Comparison of ENCODE assay signal across 26 cellular contexts in genomic region chr14:68623307-68623706, GRCh38.
DNase-seq lines count a peak whose midpoint lies in the region; ATAC-seq and TF ChIP-seq lines count a peak whose summit lies in the region.
"Had no signal": no experiment of that assay in that cellular context is flagged by ENCODE, and none has a peak within 500 bp of the region (broad histone marks: within the 10 kb centered on the region; RNA-seq: fewer than 3 reads in every experiment).

No MANE protein-coding gene starts in this region.

- H3K4me3 ChIP-seq in Loucy (ENCODE audit: low read length, poor library complexity, severe bottlenecking) (no peak overlapping the region), OCI-LY7 (ENCODE audit: low read depth, low read length, poor library complexity, severe bottlenecking) (no peak overlapping the region), mesenchymal stem cell (ENCODE audit: insufficient read depth in 1 of 2, low read depth in 1 of 2, low read length in 2 of 2) (no peak overlapping the region), upper lobe of right lung (no peak overlapping the region)
- no peak overlapping the region for H3K4me3 ChIP-seq in naive thymus-derived CD4-positive, alpha-beta T cell (ENCODE audit: low read length)
- H3K4me3 ChIP-seq: esophagus squamous epithelium, psoas muscle, transverse colon had no signal

- 100% methylated on average over 3 of the region's 3 CpGs for WGBS in mesenchymal stem cell

- no peak overlapping the region for H3K27ac Mint-ChIP-seq in naive thymus-derived CD4-positive, alpha-beta T cell
- H3K27ac Mint-ChIP-seq: activated B cell treated with CpG ODN at 0.5 μM for 24 hours; activated CD4-positive, alpha-beta T cell treated with anti-CD3 and anti-CD28 coated beads, Interleukin-2, amount 10 ng/mL, durations not matched to agents 7 days and 5 days; dendritic cell treated with granulocyte-macrophage colony-stimulating factor and Interleukin-4, amounts not matched to agents 40 ng/mL and 50 ng/mL, for 4 days had no signal

- BruUV-seq in OCI-LY7 (replicated peaks; lab: Mats Ljungman, UMichigan): no TSS peak

- no peaks in the 10 kb centered on the region for H3F3A ChIP-seq in Loucy (ENCODE audit: low read depth)

- peaks cover 0 to 22% (median 5%) of the 10 kb centered on the region in 5 donors for H3K36me3 Mint-ChIP-seq in naive thymus-derived CD4-positive, alpha-beta T cell

- H3K9me3 Mint-ChIP-seq in naive thymus-derived CD4-positive, alpha-beta T cell: peaks cover 0 to 24% (median 6%) of the 10 kb centered on the region in 11 donors

- H3K14ac ChIP-seq in mesenchymal stem cell (ENCODE audit: low read length in 2 of 2): no peak overlapping the region

- no peak overlapping the region for H3K27ac ChIP-seq in OCI-LY7 (ENCODE audit: low read depth, low read length, poor library complexity, severe bottlenecking)
- no peak overlapping the region for H3K27ac ChIP-seq in mesenchymal stem cell (ENCODE audit: low read length, poor library complexity, severe bottlenecking)
- H3K27ac ChIP-seq in upper lobe of right lung: no peak overlapping the region
- H3K27ac ChIP-seq in naive thymus-derived CD4-positive, alpha-beta T cell (ENCODE audit: low read depth, low read length): no peak overlapping the region
- H3K27ac ChIP-seq: esophagus squamous epithelium, foreskin keratinocyte, psoas muscle, transverse colon had no signal

- peaks cover 15% of the 10 kb centered on the region for H3K4me1 ChIP-seq in Loucy (ENCODE audit: insufficient read depth, low read length, poor library complexity, severe bottlenecking)
- peaks cover 16% of the 10 kb centered on the region for H3K4me1 ChIP-seq in OCI-LY7 (ENCODE audit: insufficient read depth, low read length, poor library complexity, severe bottlenecking)
- H3K4me1 ChIP-seq in mesenchymal stem cell (ENCODE audit: control insufficient read depth, insufficient read depth, low read depth, low read length): peaks cover 5% of the 10 kb centered on the region
- H3K4me1 ChIP-seq in upper lobe of right lung: no peaks in the 10 kb centered on the region
- peaks cover 3 to 8% of the 10 kb centered on the region in 2 donors for H3K4me1 ChIP-seq in naive thymus-derived CD4-positive, alpha-beta T cell (ENCODE audit: control insufficient read depth in 2 of 2, insufficient read depth in 2 of 2, low read length in 2 of 2)

- H3K9ac ChIP-seq in Loucy (ENCODE audit: low read depth, low read length, poor library complexity, severe bottlenecking) (no peak overlapping the region), mesenchymal stem cell (ENCODE audit: low read length) (no peak overlapping the region)

- H3K23ac ChIP-seq in mesenchymal stem cell (ENCODE audit: low read length in 2 of 2): no peak overlapping the region

- no peaks in the 10 kb centered on the region for H3K27me3 ChIP-seq in Loucy (ENCODE audit: insufficient read depth, low read length, poor library complexity, severe bottlenecking)
- no peaks in the 10 kb centered on the region for H3K27me3 ChIP-seq in mesenchymal stem cell (ENCODE audit: control insufficient read depth in 1 of 2, insufficient read depth in 1 of 2, low read length in 2 of 2)
- no peaks in the 10 kb centered on the region for H3K27me3 ChIP-seq in upper lobe of right lung
- no peaks in the 10 kb centered on the region for H3K27me3 ChIP-seq in naive thymus-derived CD4-positive, alpha-beta T cell (ENCODE audit: control insufficient read depth in 2 of 2, insufficient read depth in 2 of 2, low read length in 2 of 2)
- H3K27me3 ChIP-seq: esophagus squamous epithelium, foreskin keratinocyte, transverse colon had no signal

- H4K8ac ChIP-seq in mesenchymal stem cell (ENCODE audit: low read length): no peak overlapping the region

- no peaks in the 10 kb centered on the region for H3K36me3 ChIP-seq in Loucy (ENCODE audit: insufficient read depth, low read length)
- no peaks in the 10 kb centered on the region for H3K36me3 ChIP-seq in OCI-LY7 (ENCODE audit: insufficient read depth, low read length)
- no peaks in the 10 kb centered on the region for H3K36me3 ChIP-seq in mesenchymal stem cell (ENCODE audit: control insufficient read depth in 1 of 2, insufficient read depth in 2 of 2, low read depth in 1 of 2, low read length in 2 of 2)
- no peaks in the 10 kb centered on the region for H3K36me3 ChIP-seq in upper lobe of right lung
- H3K36me3 ChIP-seq in naive thymus-derived CD4-positive, alpha-beta T cell (ENCODE audit: control insufficient read depth in 2 of 3, insufficient read depth in 3 of 3, low read length in 3 of 3): no peaks in the 10 kb centered on the region
- H3K36me3 ChIP-seq: esophagus squamous epithelium, transverse colon had no signal

- no peak overlapping the region for H3K4me3 Mint-ChIP-seq in naive thymus-derived CD4-positive, alpha-beta T cell
- H3K4me3 Mint-ChIP-seq: activated B cell treated with CpG ODN at 0.5 μM for 24 hours; activated CD4-positive, alpha-beta T cell treated with anti-CD3 and anti-CD28 coated beads, Interleukin-2, amount 10 ng/mL, durations not matched to agents 7 days and 5 days; dendritic cell treated with granulocyte-macrophage colony-stimulating factor and Interleukin-4, amounts not matched to agents 40 ng/mL and 50 ng/mL, for 4 days had no signal

- H2AFZ ChIP-seq in Loucy (ENCODE audit: low read length) (no peak overlapping the region), OCI-LY7 (ENCODE audit: low read length) (no peak overlapping the region), mesenchymal stem cell (ENCODE audit: low read depth, low read length) (no peak overlapping the region)

- peaks cover 0 to 11% (median 0%) of the 10 kb centered on the region in 5 donors for H3K27me3 Mint-ChIP-seq in naive thymus-derived CD4-positive, alpha-beta T cell
- H3K27me3 Mint-ChIP-seq: activated B cell treated with CpG ODN at 0.5 μM for 24 hours had no signal

- H2BK120ac ChIP-seq in mesenchymal stem cell (ENCODE audit: low read depth, low read length): no peak overlapping the region

- H3K4me2 ChIP-seq in Loucy (ENCODE audit: low read depth, low read length, poor library complexity, severe bottlenecking) (peak overlapping the region; percentile 21), OCI-LY7 (ENCODE audit: low read length) (peak overlapping the region; percentile 61), mesenchymal stem cell (ENCODE audit: low read length, poor library complexity, severe bottlenecking) (no peak overlapping the region)

- CTCF ChIA-PET in OCI-LY7 (lab: Charles Lee; ENCODE audit: unreplicated experiment): no interaction called here
- CTCF ChIA-PET in naive thymus-derived CD4-positive, alpha-beta T cell (lab: Charles Lee): no interaction called here

- no peak for TF ChIP-seq CTCF in Loucy (conservative IDR thresholded peaks at IDR 0.05; ENCODE audit: low read length)
- no peak for TF ChIP-seq CTCF in OCI-LY7 (conservative IDR thresholded peaks at IDR 0.05; ENCODE audit: low read length)
- TF ChIP-seq CTCF in upper lobe of right lung (IDR thresholded peaks at IDR 0.05): no peak

- H4K91ac ChIP-seq in mesenchymal stem cell (ENCODE audit: low read length): peak overlapping the region; percentile 86

- H2BK5ac ChIP-seq in mesenchymal stem cell (ENCODE audit: low read depth, low read length, poor library complexity, severe bottlenecking): no peak overlapping the region

- H3K4ac ChIP-seq in mesenchymal stem cell (ENCODE audit: low read depth in 1 of 2, low read length in 2 of 2): no peak overlapping the region

- peaks cover 10 to 22% (median 14%) of the 10 kb centered on the region in 7 donors for H3K4me1 Mint-ChIP-seq in naive thymus-derived CD4-positive, alpha-beta T cell

- H2BK12ac ChIP-seq in mesenchymal stem cell (ENCODE audit: low read length in 2 of 2): peak overlapping the region; percentile 45 to 93

- DNase-seq in OCI-LY7 (ENCODE audit: low spot score): no peak
- DNase-seq in mesenchymal stem cell: no peak
- DNase-seq in upper lobe of right lung: peak; percentile 17
- no peak for DNase-seq in Ammon's horn (ENCODE audit: low spot score)
- no peak for DNase-seq in superior temporal gyrus (ENCODE audit: extremely low spot score)
- DNase-seq in HUDEP-2 (lab: John Stamatoyannopoulos, UW; ENCODE audit: unreplicated experiment in 76 of 76): no peak
- DNase-seq in naive thymus-derived CD4-positive, alpha-beta T cell: no peak
- DNase-seq: activated B cell treated with CpG ODN at 0.5 μM for 24 hours; activated CD4-positive, alpha-beta T cell treated with anti-CD3 and anti-CD28 coated beads, Interleukin-2, amount 10 ng/mL, durations not matched to agents 7 days and 5 days; activated gamma-delta T cell; activated T-cell treated with anti-CD3 and anti-CD28 coated beads, Interleukin-2, amount 50 U/mL, for 1 hour; C1 segment of cervical spinal cord; esophagus squamous epithelium; foreskin keratinocyte; islet precursor cell; NCI-H2029 treated with DMSO at 0.1 percent for 48 hours; NCI-H226; NCI-H748 treated with DMSO at 0.1 percent for 48 hours; psoas muscle; stimulated activated CD4-positive, alpha-beta T cell treated with anti-CD3 and anti-CD28 coated beads, Interleukin-12 subunit alpha, Interleukin-12 subunit beta, amount 100 ng/mL, for 4 hours; stimulated activated CD4-positive, alpha-beta T cell treated with anti-CD3 and anti-CD28 coated beads, Interleukin-2, amount 100 ng/mL, for 48 hours; T1000; transverse colon had no signal

- intact Hi-C loops in OCI-LY7 (cut with micrococcal nuclease; ENCODE audit: unreplicated experiment): no loop called here
- intact Hi-C loops in upper lobe of right lung (cut with DNase I): no loop called here
- intact Hi-C loops in naive thymus-derived CD4-positive, alpha-beta T cell (cut with micrococcal nuclease): loop anchor here in 1 of 2 donors (10.0 kb wide), 1 partner anchor 61 kb away; no protein-coding TSS in a partner anchor

- no peak overlapping the region for H2BK15ac ChIP-seq in mesenchymal stem cell (ENCODE audit: low read depth, poor library complexity, severe bottlenecking)

- H3K18ac ChIP-seq in mesenchymal stem cell (ENCODE audit: low read depth in 1 of 2, low read length in 2 of 2): peak overlapping the region; percentile 21 to 73

- H2AK5ac ChIP-seq in mesenchymal stem cell (ENCODE audit: low read length, severe bottlenecking): no peak overlapping the region

- H3K79me2 ChIP-seq in Loucy (ENCODE audit: insufficient read depth, low read length) (no peaks in the 10 kb centered on the region), OCI-LY7 (ENCODE audit: insufficient read depth, low read depth, low read length) (no peaks in the 10 kb centered on the region)

- H3K79me1 ChIP-seq in mesenchymal stem cell (replicated peaks; ENCODE audit: low read length, poor library complexity, severe bottlenecking): no peaks in the 10 kb centered on the region

- H4K20me1 ChIP-seq in Loucy (ENCODE audit: insufficient read depth, low read length, poor library complexity, severe bottlenecking): no peaks in the 10 kb centered on the region
- H4K20me1 ChIP-seq in OCI-LY7 (ENCODE audit: insufficient read depth, low read length): no peaks in the 10 kb centered on the region

- H3K9me2 ChIP-seq in Loucy (replicated peaks; ENCODE audit: low read depth, low read length) (no peaks in the 10 kb centered on the region), OCI-LY7 (ENCODE audit: insufficient read depth, low read length) (no peaks in the 10 kb centered on the region)

- ATAC-seq in upper lobe of right lung: no peak
- no peak for ATAC-seq in naive thymus-derived CD4-positive, alpha-beta T cell
- ATAC-seq: foreskin keratinocyte, psoas muscle, sciatic nerve had no signal

- POLR2A ChIA-PET in OCI-LY7 (lab: Charles Lee): interaction anchor here (0.5 kb wide), 1 partner anchor 196 kb away, joined by 3 read pairs; no protein-coding TSS in a partner anchor
- POLR2A ChIA-PET in naive thymus-derived CD4-positive, alpha-beta T cell (lab: Charles Lee): no interaction called here

- H3K9me3 ChIP-seq in Loucy (ENCODE audit: insufficient read depth, low read depth, low read length) (peaks cover 4% of the 10 kb centered on the region; the same call in 1 of the 2 replicates), OCI-LY7 (ENCODE audit: low read length) (no peaks in the 10 kb centered on the region), mesenchymal stem cell (ENCODE audit: control insufficient read depth, low read length) (peaks cover 6% of the 10 kb centered on the region), upper lobe of right lung (no peaks in the 10 kb centered on the region)
- no peaks in the 10 kb centered on the region for H3K9me3 ChIP-seq in naive thymus-derived CD4-positive, alpha-beta T cell (ENCODE audit: control insufficient read depth in 2 of 3, low read length in 3 of 3)
- H3K9me3 ChIP-seq: esophagus squamous epithelium, transverse colon had no signal
